Comparison of ENCODE assay signal across 8 cellular contexts in the genomic region with DNA sequence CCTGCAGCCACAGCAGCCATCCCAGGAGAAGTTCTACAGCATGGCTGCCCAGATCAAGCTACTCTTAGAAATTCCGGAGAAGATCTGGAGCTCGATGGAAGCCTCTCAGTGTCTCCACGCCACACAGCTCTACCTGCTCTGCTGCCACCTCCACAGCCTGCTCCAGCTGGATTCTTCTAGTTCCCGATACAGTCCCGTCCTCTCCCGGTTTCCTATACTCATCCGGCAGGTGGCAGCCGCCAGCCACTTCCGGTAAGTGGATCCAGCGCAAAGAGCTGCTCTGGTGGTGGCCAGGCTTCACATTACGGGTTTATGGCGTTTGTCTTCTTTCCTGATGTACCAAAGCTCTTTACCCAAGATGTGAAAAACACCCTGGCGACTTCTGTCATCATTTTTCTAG. TPM values are rescaled to one million over a fixed set of nuclear protein-coding genes. Genes with fewer than 3 reads are reported as not detected.
DNase-seq lines count a peak whose midpoint lies in the region; ATAC-seq, FAIRE-seq and TF ChIP-seq lines count a peak whose summit lies in the region.

No MANE protein-coding gene starts in this region.

- H3K9me3 ChIP-seq in right atrium auricular region (no peaks in the 10 kb centered on the region), astrocyte (ENCODE audit: insufficient read depth, low read depth, low read length) (no peaks in the 10 kb centered on the region)

- no peak overlapping the region for H3K4me3 Mint-ChIP-seq in astrocyte (ENCODE audit: unreplicated experiment)
- H3K4me3 Mint-ChIP-seq in type B pancreatic cell = peak overlapping the region; percentile 51
- H3K4me3 Mint-ChIP-seq in activated naive CD8-positive, alpha-beta T cell treated with anti-CD3 and anti-CD28 coated beads, Interleukin-2, amount 50 U/mL, for 24 hours = no peak overlapping the region

- H3K27ac ChIP-seq in right atrium auricular region (no peak overlapping the region), astrocyte (ENCODE audit: low read depth, low read length) (no peak overlapping the region)

- H3K4me1 ChIP-seq in right atrium auricular region (peaks cover 0 to 20% of the 10 kb centered on the region in 2 donors), astrocyte (ENCODE audit: insufficient read depth, low read length) (peaks cover 12% of the 10 kb centered on the region)

- H3K27me3 Mint-ChIP-seq in astrocyte (ENCODE audit: low read depth, unreplicated experiment) (no peaks in the 10 kb centered on the region), type B pancreatic cell (no peaks in the 10 kb centered on the region)
- H3K27me3 Mint-ChIP-seq in activated naive CD8-positive, alpha-beta T cell treated with anti-CD3 and anti-CD28 coated beads, Interleukin-2, amount 50 U/mL, for 24 hours = no peaks in the 10 kb centered on the region

- no peak for FAIRE-seq in astrocyte (lab: Jason Lieb, UNC)

- in situ Hi-C loops in ACHN (cut with HindIII; ENCODE audit: low pct_ligation_motif_present, low pct_unique_long_range_greater_than_20kb, low sequenced_read_pairs) = no loop called here

- no peak overlapping the region for H3K9ac ChIP-seq in astrocyte (ENCODE audit: low read length)

- no peak overlapping the region for H3K27ac Mint-ChIP-seq in astrocyte (ENCODE audit: unreplicated experiment)
- H3K27ac Mint-ChIP-seq in type B pancreatic cell = peak overlapping the region; percentile 32
- H3K27ac Mint-ChIP-seq in activated naive CD8-positive, alpha-beta T cell treated with anti-CD3 and anti-CD28 coated beads, Interleukin-2, amount 50 U/mL, for 24 hours = no peak overlapping the region

- H3K36me3 ChIP-seq in right atrium auricular region (peaks cover 52% of the 10 kb centered on the region), astrocyte (ENCODE audit: insufficient read depth, low read length) (peaks cover 48% of the 10 kb centered on the region), kidney epithelial cell (ENCODE audit: control insufficient read depth, insufficient read depth, low read length) (peaks cover 1% of the 10 kb centered on the region)

- intact Hi-C loops in Right ventricle myocardium superior (cut with DNase I) = no loop called here

- H3K4me1 Mint-ChIP-seq in astrocyte (ENCODE audit: low read depth, unreplicated experiment) (peaks cover 10% of the 10 kb centered on the region), type B pancreatic cell (ENCODE audit: unreplicated experiment) (peaks cover 17% of the 10 kb centered on the region)
- peaks cover 21% of the 10 kb centered on the region for H3K4me1 Mint-ChIP-seq in activated naive CD8-positive, alpha-beta T cell treated with anti-CD3 and anti-CD28 coated beads, Interleukin-2, amount 50 U/mL, for 24 hours

- H3K4me2 ChIP-seq in astrocyte (ENCODE audit: low read length) = no peak overlapping the region

- H3K79me2 ChIP-seq in astrocyte (ENCODE audit: insufficient read depth, low read length) = peaks cover 60% of the 10 kb centered on the region

- peaks cover 45% of the 10 kb centered on the region for H3K36me3 Mint-ChIP-seq in astrocyte (ENCODE audit: low read depth, unreplicated experiment)
- H3K36me3 Mint-ChIP-seq in type B pancreatic cell = peaks cover 55% of the 10 kb centered on the region
- peaks cover 43% of the 10 kb centered on the region for H3K36me3 Mint-ChIP-seq in activated naive CD8-positive, alpha-beta T cell treated with anti-CD3 and anti-CD28 coated beads, Interleukin-2, amount 50 U/mL, for 24 hours (ENCODE audit: low read depth)

- H3K27me3 ChIP-seq in right atrium auricular region = no peaks in the 10 kb centered on the region
- H3K27me3 ChIP-seq in astrocyte (ENCODE audit: insufficient read depth, low read length) = no peaks in the 10 kb centered on the region
- no peaks in the 10 kb centered on the region for H3K27me3 ChIP-seq in kidney epithelial cell (ENCODE audit: control insufficient read depth, insufficient read depth, low read length)

- H3K9me3 Mint-ChIP-seq in astrocyte (ENCODE audit: unreplicated experiment) (no peaks in the 10 kb centered on the region), type B pancreatic cell (no peaks in the 10 kb centered on the region)
- H3K9me3 Mint-ChIP-seq in activated naive CD8-positive, alpha-beta T cell treated with anti-CD3 and anti-CD28 coated beads, Interleukin-2, amount 50 U/mL, for 24 hours = no peaks in the 10 kb centered on the region

- H2AFZ ChIP-seq in astrocyte (ENCODE audit: low read depth, low read length) = no peak overlapping the region

- no peak overlapping the region for H3K4me3 ChIP-seq in right atrium auricular region
- no peak overlapping the region for H3K4me3 ChIP-seq in astrocyte (ENCODE audit: insufficient read depth, low read depth, low read length)
- H3K4me3 ChIP-seq in kidney epithelial cell (ENCODE audit: low read depth, low read length) = no peak overlapping the region

- peak in 1 of 2 donors; percentile 27 for TF ChIP-seq CTCF in right atrium auricular region (IDR thresholded peaks at IDR 0.05)
- TF ChIP-seq CTCF in astrocyte (IDR thresholded peaks at IDR 0.05; ENCODE audit: insufficient read depth, low read depth, low read length) = peak; percentile 21
- TF ChIP-seq CTCF in kidney epithelial cell (IDR thresholded peaks at IDR 0.05; ENCODE audit: insufficient read depth, low read length, poor library complexity, severe bottlenecking) = peak; percentile 50
- peak; percentile 34 for TF ChIP-seq CTCF in type B pancreatic cell (conservative IDR thresholded peaks at IDR 0.05)

- DNase-seq in Right ventricle myocardium superior (peak; percentile 57), right atrium auricular region (ENCODE audit: low spot score) (no peak), astrocyte (ENCODE audit: low read depth) (no peak), kidney epithelial cell (ENCODE audit: low read depth) (no peak), type B pancreatic cell (ENCODE audit: extremely low spot score, unreplicated experiment) (no peak), ACHN (no peak), middle frontal gyrus (ENCODE audit: extremely low spot score, low spot score) (no peak)
- no peak for DNase-seq in activated naive CD8-positive, alpha-beta T cell treated with anti-CD3 and anti-CD28 coated beads, Interleukin-2, amount 50 U/mL, for 24 hours

- no peak for ATAC-seq in Right ventricle myocardium superior (ENCODE audit: poor library complexity)
- no peak for ATAC-seq in activated naive CD8-positive, alpha-beta T cell treated with anti-CD3 and anti-CD28 coated beads, Interleukin-2, amount 50 U/mL, for 24 hours

- H4K20me1 ChIP-seq in astrocyte (ENCODE audit: insufficient read depth, low read length) = peaks cover 58% of the 10 kb centered on the region

RNA-seq across cellular contexts. Expression of a gene that starts 3.6 kb away (rescaled TPM):
- total RNA-seq in Right ventricle myocardium superior (46.1 TPM), right atrium auricular region (10 to 100 TPM; 17.3 to 21.3 TPM), astrocyte (34.4 and 38.9 TPM in 2 replicates), kidney epithelial cell (26.3 and 26.7 TPM in 2 replicates), type B pancreatic cell (ENCODE audit: low replicate concordance) (36.5 and 37.2 TPM in 2 replicates)

RNA-seq across cellular contexts. Expression of a gene that starts 31.7 kb away (rescaled TPM):
- total RNA-seq in Right ventricle myocardium superior (0.56 TPM), right atrium auricular region (1 to 10 TPM in 1 of 2 donors, under 1 TPM in 1; 0.20 to 1.1 TPM), astrocyte (0.29 and 0.45 TPM in 2 replicates), kidney epithelial cell (0.17 and 0.27 TPM in 2 replicates), type B pancreatic cell (ENCODE audit: low replicate concordance) (5.5 and 10.4 TPM in 2 replicates)
